Comparison of ENCODE assay signal across 1 cellular context in genomic region chr7:41093141-41093540, GRCh38.
TF ChIP-seq lines count a peak whose summit lies in the region.

No MANE protein-coding gene starts in this region.

TF ChIP-seq in GM12878, 131 proteins besides CTCF, POLR2A, EP300 and RAD21 (continued from another document):
- TF ChIP-seq ZNF687 (IDR thresholded peaks at IDR 0.05) (0 out of 2 replicates have a peak, but pooled peaks have one; percentile 21), CREM (IDR thresholded peaks at IDR 0.05; ENCODE audit: low read depth) (0 out of 2 replicates have a peak, but pooled peaks have one; percentile 24), NFIC (IDR thresholded peaks at IDR 0.05; ENCODE audit: low read depth, low read length) (peak; percentile 37; the same call in 1 of the 2 replicates), RUNX3 (IDR thresholded peaks at IDR 0.05; ENCODE audit: low read length) (peak; percentile 7; the same call in 1 of the 2 replicates)
